In the genomic region with DNA sequence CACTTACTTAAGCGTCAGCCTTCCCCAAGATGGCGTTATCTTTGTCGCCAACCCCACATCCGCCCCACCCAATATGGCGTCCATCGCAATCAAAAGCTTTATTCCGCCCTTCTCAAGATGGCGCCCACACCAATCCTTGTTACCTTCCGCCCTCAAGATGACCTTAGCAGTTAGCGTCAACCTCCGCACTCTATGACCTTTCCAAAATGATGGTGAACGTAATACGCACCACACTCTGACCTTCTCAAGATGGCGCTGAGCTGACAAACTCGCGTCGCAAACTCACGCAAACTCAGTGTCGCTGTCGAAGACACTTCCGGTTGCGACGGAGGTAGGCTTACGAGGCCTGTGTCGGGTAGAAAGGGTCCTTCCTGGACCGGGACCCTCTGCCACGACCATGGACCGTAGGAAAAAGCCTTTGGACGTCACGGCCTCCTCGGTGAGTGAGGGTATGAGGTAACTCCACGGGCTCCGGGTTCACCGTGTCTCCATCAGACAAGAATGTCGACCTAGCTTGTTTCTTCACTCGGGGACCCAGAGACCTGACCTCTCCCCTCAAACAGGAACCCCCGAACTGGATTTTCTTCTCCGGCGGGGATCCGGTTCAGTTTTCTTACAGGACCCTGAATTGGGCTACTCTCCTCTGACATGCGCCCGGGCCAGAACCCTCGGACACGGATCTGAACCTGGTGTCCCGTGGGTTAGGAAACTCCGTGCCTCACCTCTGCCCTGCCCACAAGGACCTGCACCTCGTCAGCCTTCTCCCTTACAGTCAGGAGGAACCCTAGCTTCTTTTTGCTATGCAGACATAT, we compare ENCODE assay signal across 1 cellular context.
TF ChIP-seq lines count a peak whose summit lies in the region.

A gene (plus strand): TSS at position 323 of the 812 bp plus-strand sequence. CDS start 75 bp downstream, at position 398.

TF ChIP-seq in K562, 482 proteins besides CTCF, POLR2A, EP300 and RAD21 (continued from another document and continues in another):
- TF ChIP-seq, protein P1, sequence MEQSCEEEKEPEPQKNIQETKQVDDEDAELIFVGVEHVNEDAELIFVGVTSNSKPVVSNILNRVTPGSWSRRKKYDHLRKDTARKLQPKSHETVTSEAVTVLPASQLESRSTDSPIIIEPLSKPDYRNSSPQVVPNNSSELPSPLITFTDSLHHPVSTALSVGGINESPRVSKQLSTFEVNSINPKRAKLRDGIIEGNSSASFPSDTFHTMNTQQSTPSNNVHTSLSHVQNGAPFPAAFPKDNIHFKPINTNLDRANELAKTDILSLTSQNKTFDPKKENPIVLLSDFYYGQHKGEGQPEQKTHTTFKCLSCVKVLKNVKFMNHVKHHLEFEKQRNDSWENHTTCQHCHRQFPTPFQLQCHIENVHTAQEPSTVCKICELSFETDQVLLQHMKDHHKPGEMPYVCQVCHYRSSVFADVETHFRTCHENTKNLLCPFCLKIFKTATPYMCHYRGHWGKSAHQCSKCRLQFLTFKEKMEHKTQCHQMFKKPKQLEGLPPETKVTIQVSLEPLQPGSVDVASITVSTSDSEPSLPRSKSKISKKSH (CRISPR knock-in tag; IDR thresholded peaks at IDR 0.05), result no peak
- TF ChIP-seq SRSF7 (optimal IDR thresholded peaks at IDR 0.05; ENCODE audit: low read depth, low read length), result no peak
- TF ChIP-seq, protein P2, sequence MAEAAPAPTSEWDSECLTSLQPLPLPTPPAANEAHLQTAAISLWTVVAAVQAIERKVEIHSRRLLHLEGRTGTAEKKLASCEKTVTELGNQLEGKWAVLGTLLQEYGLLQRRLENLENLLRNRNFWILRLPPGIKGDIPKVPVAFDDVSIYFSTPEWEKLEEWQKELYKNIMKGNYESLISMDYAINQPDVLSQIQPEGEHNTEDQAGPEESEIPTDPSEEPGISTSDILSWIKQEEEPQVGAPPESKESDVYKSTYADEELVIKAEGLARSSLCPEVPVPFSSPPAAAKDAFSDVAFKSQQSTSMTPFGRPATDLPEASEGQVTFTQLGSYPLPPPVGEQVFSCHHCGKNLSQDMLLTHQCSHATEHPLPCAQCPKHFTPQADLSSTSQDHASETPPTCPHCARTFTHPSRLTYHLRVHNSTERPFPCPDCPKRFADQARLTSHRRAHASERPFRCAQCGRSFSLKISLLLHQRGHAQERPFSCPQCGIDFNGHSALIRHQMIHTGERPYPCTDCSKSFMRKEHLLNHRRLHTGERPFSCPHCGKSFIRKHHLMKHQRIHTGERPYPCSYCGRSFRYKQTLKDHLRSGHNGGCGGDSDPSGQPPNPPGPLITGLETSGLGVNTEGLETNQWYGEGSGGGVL (CRISPR knock-in tag; IDR thresholded peaks at IDR 0.05), result no peak
- TF ChIP-seq ZNF282 (CRISPR knock-in tag; IDR thresholded peaks at IDR 0.05), result no peak
- TF ChIP-seq, protein P3, sequence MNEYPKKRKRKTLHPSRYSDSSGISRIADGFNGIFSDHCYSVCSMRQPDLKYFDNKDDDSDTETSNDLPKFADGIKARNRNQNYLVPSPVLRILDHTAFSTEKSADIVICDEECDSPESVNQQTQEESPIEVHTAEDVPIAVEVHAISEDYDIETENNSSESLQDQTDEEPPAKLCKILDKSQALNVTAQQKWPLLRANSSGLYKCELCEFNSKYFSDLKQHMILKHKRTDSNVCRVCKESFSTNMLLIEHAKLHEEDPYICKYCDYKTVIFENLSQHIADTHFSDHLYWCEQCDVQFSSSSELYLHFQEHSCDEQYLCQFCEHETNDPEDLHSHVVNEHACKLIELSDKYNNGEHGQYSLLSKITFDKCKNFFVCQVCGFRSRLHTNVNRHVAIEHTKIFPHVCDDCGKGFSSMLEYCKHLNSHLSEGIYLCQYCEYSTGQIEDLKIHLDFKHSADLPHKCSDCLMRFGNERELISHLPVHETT (CRISPR knock-in tag; conservative IDR thresholded peaks at IDR 0.05 in 1 of 2, IDR thresholded peaks at IDR 0.05 in 1 of 2), result peak in 1 of 2 experiments; percentile 97; a peak in 2 of 4 replicates
- TF ChIP-seq, protein P4, sequence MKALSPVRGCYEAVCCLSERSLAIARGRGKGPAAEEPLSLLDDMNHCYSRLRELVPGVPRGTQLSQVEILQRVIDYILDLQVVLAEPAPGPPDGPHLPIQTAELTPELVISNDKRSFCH (CRISPR knock-in tag; IDR thresholded peaks at IDR 0.05), result no peak
- TF ChIP-seq, protein P4 (tag; IDR thresholded peaks at IDR 0.05), result peak; percentile 98
- TF ChIP-seq, protein P5, sequence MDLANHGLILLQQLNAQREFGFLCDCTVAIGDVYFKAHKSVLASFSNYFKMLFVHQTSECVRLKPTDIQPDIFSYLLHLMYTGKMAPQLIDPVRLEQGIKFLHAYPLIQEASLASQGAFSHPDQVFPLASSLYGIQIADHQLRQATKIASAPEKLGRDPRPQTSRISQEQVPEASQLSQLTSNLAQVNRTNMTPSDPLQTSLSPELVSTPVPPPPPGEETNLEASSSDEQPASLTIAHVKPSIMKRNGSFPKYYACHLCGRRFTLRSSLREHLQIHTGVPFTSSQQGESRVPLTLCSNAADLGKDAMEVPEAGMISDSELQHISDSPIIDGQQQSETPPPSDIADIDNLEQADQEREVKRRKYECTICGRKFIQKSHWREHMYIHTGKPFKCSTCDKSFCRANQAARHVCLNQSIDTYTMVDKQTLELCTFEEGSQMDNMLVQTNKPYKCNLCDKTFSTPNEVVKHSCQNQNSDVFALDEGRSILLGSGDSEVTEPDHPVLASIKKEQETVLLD (IDR thresholded peaks at IDR 0.05), result peak; percentile 92
- no peak for TF ChIP-seq ZNF354B (CRISPR knock-in tag; IDR thresholded peaks at IDR 0.05)
- no peak for TF ChIP-seq RHOXF2B (CRISPR knock-in tag; conservative IDR thresholded peaks at IDR 0.05)
- no peak for TF ChIP-seq ZNF133 (CRISPR knock-in tag; IDR thresholded peaks at IDR 0.05)
- TF ChIP-seq SRSF1 (IDR thresholded peaks at IDR 0.05; ENCODE audit: low read depth, low read length), result no peak
- TF ChIP-seq ZNF583 (CRISPR knock-in tag; IDR thresholded peaks at IDR 0.05), result no peak; the same call in 1 of the 2 replicates
- no peak for TF ChIP-seq POLR3A (IDR thresholded peaks at IDR 0.05; ENCODE audit: borderline replicate concordance, extremely low read depth, insufficient read depth, insufficient read length)
- TF ChIP-seq POLR2G (IDR thresholded peaks at IDR 0.05; ENCODE audit: low read depth, low read length), result peak; percentile 88
- no peak for TF ChIP-seq KLF16 (IDR thresholded peaks at IDR 0.05)
- TF ChIP-seq, protein P6, sequence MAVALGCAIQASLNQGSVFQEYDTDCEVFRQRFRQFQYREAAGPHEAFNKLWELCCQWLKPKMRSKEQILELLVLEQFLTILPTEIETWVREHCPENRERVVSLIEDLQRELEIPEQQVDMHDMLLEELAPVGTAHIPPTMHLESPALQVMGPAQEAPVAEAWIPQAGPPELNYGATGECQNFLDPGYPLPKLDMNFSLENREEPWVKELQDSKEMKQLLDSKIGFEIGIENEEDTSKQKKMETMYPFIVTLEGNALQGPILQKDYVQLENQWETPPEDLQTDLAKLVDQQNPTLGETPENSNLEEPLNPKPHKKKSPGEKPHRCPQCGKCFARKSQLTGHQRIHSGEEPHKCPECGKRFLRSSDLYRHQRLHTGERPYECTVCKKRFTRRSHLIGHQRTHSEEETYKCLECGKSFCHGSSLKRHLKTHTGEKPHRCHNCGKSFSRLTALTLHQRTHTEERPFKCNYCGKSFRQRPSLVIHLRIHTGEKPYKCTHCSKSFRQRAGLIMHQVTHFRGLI (CRISPR knock-in tag; IDR thresholded peaks at IDR 0.05), result no peak; the same call in 1 of the 2 replicates
- TF ChIP-seq, protein P7, sequence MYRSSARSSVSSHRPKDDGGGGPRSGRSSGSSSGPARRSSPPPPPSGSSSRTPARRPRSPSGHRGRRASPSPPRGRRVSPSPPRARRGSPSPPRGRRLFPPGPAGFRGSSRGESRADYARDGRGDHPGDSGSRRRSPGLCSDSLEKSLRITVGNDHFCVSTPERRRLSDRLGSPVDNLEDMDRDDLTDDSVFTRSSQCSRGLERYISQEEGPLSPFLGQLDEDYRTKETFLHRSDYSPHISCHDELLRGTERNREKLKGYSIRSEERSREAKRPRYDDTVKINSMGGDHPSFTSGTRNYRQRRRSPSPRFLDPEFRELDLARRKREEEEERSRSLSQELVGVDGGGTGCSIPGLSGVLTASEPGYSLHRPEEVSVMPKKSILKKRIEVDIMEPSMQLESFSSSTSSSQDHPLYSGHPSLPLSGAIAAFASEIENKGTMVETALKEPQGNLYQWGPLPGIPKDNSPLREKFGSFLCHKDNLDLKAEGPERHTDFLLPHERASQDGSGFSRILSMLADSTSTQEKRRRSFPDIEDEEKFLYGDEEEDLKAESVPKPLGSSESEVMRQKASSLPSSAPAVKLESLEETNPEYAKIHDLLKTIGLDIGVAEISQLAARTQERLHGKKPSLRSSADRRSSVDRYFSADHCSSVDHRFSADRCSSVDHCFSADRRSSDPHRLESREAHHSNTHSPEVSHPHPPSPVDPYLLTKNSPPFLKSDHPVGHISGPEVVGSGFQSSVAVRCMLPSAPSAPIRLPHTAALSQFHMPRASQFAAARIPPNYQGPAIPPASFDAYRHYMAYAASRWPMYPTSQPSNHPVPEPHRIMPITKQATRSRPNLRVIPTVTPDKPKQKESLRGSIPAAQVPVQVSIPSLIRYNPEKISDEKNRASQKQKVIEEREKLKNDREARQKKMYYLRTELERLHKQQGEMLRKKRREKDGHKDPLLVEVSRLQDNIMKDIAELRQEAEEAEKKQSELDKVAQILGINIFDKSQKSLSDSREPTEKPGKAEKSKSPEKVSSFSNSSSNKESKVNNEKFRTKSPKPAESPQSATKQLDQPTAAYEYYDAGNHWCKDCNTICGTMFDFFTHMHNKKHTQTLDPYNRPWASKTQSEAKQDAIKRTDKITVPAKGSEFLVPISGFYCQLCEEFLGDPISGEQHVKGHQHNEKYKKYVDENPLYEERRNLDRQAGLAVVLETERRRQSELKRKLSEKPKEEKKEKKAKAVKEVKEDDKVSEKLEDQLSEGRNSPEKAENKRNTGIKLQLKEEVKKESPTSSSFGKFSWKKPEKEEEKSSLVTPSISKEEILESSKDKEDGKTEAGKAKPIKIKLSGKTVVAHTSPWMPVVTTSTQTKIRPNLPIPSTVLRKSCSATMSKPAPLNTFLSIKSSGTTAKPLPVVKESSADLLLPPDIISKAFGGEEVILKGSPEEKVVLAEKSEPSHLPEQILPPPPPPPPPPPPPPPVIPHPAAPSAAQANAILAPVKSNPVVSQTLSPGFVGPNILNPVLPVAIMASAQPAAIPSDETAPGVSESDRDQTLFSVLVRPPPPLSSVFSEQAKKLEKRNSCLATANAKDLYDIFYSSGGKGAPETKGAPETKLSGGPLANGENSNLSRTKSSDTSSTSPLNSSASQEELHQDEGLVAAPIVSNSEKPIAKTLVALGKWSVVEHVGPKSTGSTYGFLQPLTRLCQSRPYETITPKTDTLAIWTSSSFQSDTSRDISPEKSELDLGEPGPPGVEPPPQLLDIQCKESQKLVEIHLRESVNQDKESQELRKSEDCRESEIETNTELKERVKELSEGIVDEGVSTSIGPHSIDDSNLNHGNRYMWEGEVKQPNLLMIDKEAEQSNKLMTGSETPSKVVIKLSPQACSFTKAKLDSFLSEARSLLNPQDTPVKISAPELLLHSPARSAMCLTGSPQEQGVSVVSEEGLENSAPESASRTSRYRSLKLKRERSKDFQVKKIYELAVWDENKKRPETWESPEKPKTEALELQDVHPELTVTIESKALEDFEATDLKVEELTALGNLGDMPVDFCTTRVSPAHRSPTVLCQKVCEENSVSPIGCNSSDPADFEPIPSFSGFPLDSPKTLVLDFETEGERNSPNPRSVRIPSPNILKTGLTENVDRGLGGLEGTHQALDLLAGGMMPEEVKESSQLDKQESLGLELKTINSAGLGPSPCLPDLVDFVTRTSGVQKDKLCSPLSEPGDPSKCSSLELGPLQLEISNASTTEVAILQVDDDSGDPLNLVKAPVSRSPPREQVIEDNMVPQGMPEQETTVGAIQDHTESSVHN (IDR thresholded peaks at IDR 0.05; ENCODE audit: borderline replicate concordance in 1 of 2, low read depth in 1 of 2), result no peak
- no peak for TF ChIP-seq MCM2 (IDR thresholded peaks at IDR 0.05; ENCODE audit: low read depth)
- no peak for TF ChIP-seq MIER1 (IDR thresholded peaks at IDR 0.05; ENCODE audit: low read depth)
- TF ChIP-seq MXI1 (IDR thresholded peaks at IDR 0.05; ENCODE audit: low read depth, low read length), result peak; percentile 33; the same call in 1 of the 2 replicates
- no peak for TF ChIP-seq ZNF311 (CRISPR knock-in tag; IDR thresholded peaks at IDR 0.05)
- TF ChIP-seq, protein P8, sequence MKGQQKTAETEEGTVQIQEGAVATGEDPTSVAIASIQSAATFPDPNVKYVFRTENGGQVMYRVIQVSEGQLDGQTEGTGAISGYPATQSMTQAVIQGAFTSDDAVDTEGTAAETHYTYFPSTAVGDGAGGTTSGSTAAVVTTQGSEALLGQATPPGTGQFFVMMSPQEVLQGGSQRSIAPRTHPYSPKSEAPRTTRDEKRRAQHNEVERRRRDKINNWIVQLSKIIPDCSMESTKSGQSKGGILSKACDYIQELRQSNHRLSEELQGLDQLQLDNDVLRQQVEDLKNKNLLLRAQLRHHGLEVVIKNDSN (CRISPR knock-in tag; IDR thresholded peaks at IDR 0.05), result no peak
- no peak for TF ChIP-seq ZC3H8 (IDR thresholded peaks at IDR 0.05)
- no peak for TF ChIP-seq HSF4 (CRISPR knock-in tag; IDR thresholded peaks at IDR 0.05; ENCODE audit: borderline replicate concordance)
- TF ChIP-seq, protein P9, sequence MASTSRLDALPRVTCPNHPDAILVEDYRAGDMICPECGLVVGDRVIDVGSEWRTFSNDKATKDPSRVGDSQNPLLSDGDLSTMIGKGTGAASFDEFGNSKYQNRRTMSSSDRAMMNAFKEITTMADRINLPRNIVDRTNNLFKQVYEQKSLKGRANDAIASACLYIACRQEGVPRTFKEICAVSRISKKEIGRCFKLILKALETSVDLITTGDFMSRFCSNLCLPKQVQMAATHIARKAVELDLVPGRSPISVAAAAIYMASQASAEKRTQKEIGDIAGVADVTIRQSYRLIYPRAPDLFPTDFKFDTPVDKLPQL (IDR thresholded peaks at IDR 0.05; ENCODE audit: extremely low read depth, insufficient read length), result no peak
- TF ChIP-seq TBP (optimal IDR thresholded peaks at IDR 0.05; ENCODE audit: low read depth, low read length), result peak; percentile 90
- no peak for TF ChIP-seq PTTG1 (tag; IDR thresholded peaks at IDR 0.05; ENCODE audit: low read depth)
- TF ChIP-seq BCOR (IDR thresholded peaks at IDR 0.05), result no peak
- TF ChIP-seq FOXA3 (CRISPR knock-in tag; conservative IDR thresholded peaks at IDR 0.05 in 1 of 2, IDR thresholded peaks at IDR 0.05 in 1 of 2), result peak in 1 of 2 experiments; percentile 85; a peak in 1 of 4 replicates
- peak; percentile 81; the same call in 1 of the 2 replicates for TF ChIP-seq NCOA1 (IDR thresholded peaks at IDR 0.05; ENCODE audit: low read depth)
- TF ChIP-seq ZNF766 (CRISPR knock-in tag; conservative IDR thresholded peaks at IDR 0.05), result peak; percentile 100
- TF ChIP-seq TRIM24 (IDR thresholded peaks at IDR 0.05), result peak; percentile 15 to 56; a peak in 1 of 4 replicates
